Comparison of ENCODE assay signal across 18 cellular contexts in genomic region chr10:86295791-86296190, GRCh38.
DNase-seq lines count a peak whose midpoint lies in the region; ATAC-seq, FAIRE-seq and TF ChIP-seq lines count a peak whose summit lies in the region.
"Had no signal": no experiment of that assay in that cellular context is flagged by ENCODE, and none has a peak within 500 bp of the region (broad histone marks: within the 10 kb centered on the region; RNA-seq: fewer than 3 reads in every experiment).

No MANE protein-coding gene starts in this region.

- in situ Hi-C loops in HepG2 (cut with HindIII; ENCODE audit: extremely low pct_ligation_motif_present, low pct_unique_long_range_greater_than_20kb), result no loop called here

- no peaks in the 10 kb centered on the region for H3K79me2 ChIP-seq in HepG2 (ENCODE audit: insufficient read depth, low read length)

- H3K9me3 Mint-ChIP-seq in chondrocyte (ENCODE audit: low read depth) (no peaks in the 10 kb centered on the region), type B pancreatic cell (no peaks in the 10 kb centered on the region)

- POLR2A ChIA-PET in HepG2 (lab: Yijun Ruan, JAX), result no interaction called here

- no peak overlapping the region for H3K27ac Mint-ChIP-seq in chondrocyte (ENCODE audit: unreplicated experiment)
- no peak overlapping the region for H3K27ac Mint-ChIP-seq in type B pancreatic cell
- H3K27ac Mint-ChIP-seq: B cell had no signal

- DNase-seq in activated CD8-positive, alpha-beta memory T cell treated with anti-CD3 and anti-CD28 coated beads for 24 hours, result peak; percentile 9
- DNase-seq in activated CD8-positive, alpha-beta memory T cell treated with anti-CD3 and anti-CD28 coated beads, Interleukin-2, amount 50 U/mL, for 4 hours, result no peak
- peak; percentile 70 for DNase-seq in chondrocyte (ENCODE audit: low spot score)
- peak; percentile 24 for DNase-seq in mesenteric fat pad (ENCODE audit: low spot score)
- peak; percentile 40 for DNase-seq in type B pancreatic cell (ENCODE audit: extremely low spot score, unreplicated experiment)
- DNase-seq in HepG2 (ENCODE audit: low spot score), result no peak
- no peak for DNase-seq in erythroblast (lab: John Stamatoyannopoulos, UW)
- DNase-seq: DMS 273 treated with DMSO at 0.1 percent for 48 hours, DND-41, H7, NCI-H1105, NCI-H1694, NCI-H2081 treated with DMSO at 0.1 percent for 48 hours, NCI-H446 treated with DMSO at 0.1 percent for 48 hours had no signal

- ATAC-seq in GM18858 (IDR thresholded peaks at IDR 0.05; ENCODE audit: unreplicated experiment), result no peak
- no peak for ATAC-seq in HepG2
- ATAC-seq: K562, Panc1 had no signal

- H3K4me1 ChIP-seq in HepG2 (ENCODE audit: insufficient read depth, low read length), result no peaks in the 10 kb centered on the region

- no peak for TF ChIP-seq RAD21 in HepG2 (CRISPR knock-in tag; IDR thresholded peaks at IDR 0.05)

- H3K9ac ChIP-seq in HepG2 (ENCODE audit: insufficient read depth, low read depth, low read length), result no peak overlapping the region

- no peak for TF ChIP-seq CTCF in chondrocyte (IDR thresholded peaks at IDR 0.05)
- TF ChIP-seq CTCF in type B pancreatic cell (conservative IDR thresholded peaks at IDR 0.05), result no peak
- no peak for TF ChIP-seq CTCF in HepG2 (CRISPR knock-in tag; IDR thresholded peaks at IDR 0.05)

- H3K36me3 ChIP-seq in HepG2 (replicated peaks in 1 of 2; ENCODE audit: control insufficient read depth in 1 of 2, insufficient read depth in 2 of 2, low read length in 2 of 2), result no peaks in the 10 kb centered on the region

- no peaks in the 10 kb centered on the region for H3K36me3 Mint-ChIP-seq in chondrocyte (ENCODE audit: low read depth)
- no peaks in the 10 kb centered on the region for H3K36me3 Mint-ChIP-seq in type B pancreatic cell

- H4K20me1 ChIP-seq in HepG2 (ENCODE audit: insufficient read depth, low read length), result no peaks in the 10 kb centered on the region

- peaks cover 11% of the 10 kb centered on the region for H3K27me3 Mint-ChIP-seq in chondrocyte (ENCODE audit: low read depth)
- H3K27me3 Mint-ChIP-seq in type B pancreatic cell, result peaks cover 22% of the 10 kb centered on the region

- no peaks in the 10 kb centered on the region for H3K9me3 ChIP-seq in HepG2 (ENCODE audit: low read length)

- H3K4me2 ChIP-seq in HepG2 (ENCODE audit: low read depth, low read length), result no peak overlapping the region

- H3K4me3 ChIP-seq in HepG2 (replicated peaks in 1 of 3; ENCODE audit: insufficient read depth in 1 of 3, low read depth in 2 of 3, low read length in 3 of 3), result no peak overlapping the region
- H3K4me3 ChIP-seq: K562 had no signal

- no peak for FAIRE-seq in HepG2 (lab: Jason Lieb, UNC)
- FAIRE-seq: K562 had no signal

- H3K27me3 ChIP-seq in HepG2 (ENCODE audit: control insufficient read depth in 1 of 2, insufficient read depth in 2 of 2, low read length in 2 of 2), result peaks cover 1 to 21% of the 10 kb centered on the region in 2 experiments; a peak in 3 of 5 replicates

- no peak overlapping the region for H3K27ac ChIP-seq in HepG2 (ENCODE audit: extremely low read length, insufficient read depth, low read length)

- WGBS in HepG2 (ENCODE audit: low lambda C conversion rate), result 27% methylated on average over 2 of the region's 3 CpGs

- CTCF ChIA-PET in HepG2 (lab: Yijun Ruan, JAX; ENCODE audit: low intra/inter-chr PET ratio, low total read pairs), result no interaction called here

- H3K4me1 Mint-ChIP-seq in chondrocyte (ENCODE audit: low read depth) (no peaks in the 10 kb centered on the region), type B pancreatic cell (ENCODE audit: unreplicated experiment) (no peaks in the 10 kb centered on the region)
- H3K4me1 Mint-ChIP-seq: B cell had no signal

- intact Hi-C loops in HepG2 (cut with micrococcal nuclease; ENCODE audit: unreplicated experiment), result no loop called here

- TF ChIP-seq EP300 in HepG2 (IDR thresholded peaks at IDR 0.05; ENCODE audit: low read depth in 2 of 2, low read length in 2 of 2) (no peak), HepG2 (CRISPR knock-in tag; IDR thresholded peaks at IDR 0.05; ENCODE audit: borderline replicate concordance) (no peak)

- no peak overlapping the region for H2AFZ ChIP-seq in HepG2 (ENCODE audit: low read length)

- no TSS peak for BruUV-seq in HepG2 (replicated peaks; lab: Mats Ljungman, UMichigan)

- H3K4me3 Mint-ChIP-seq in chondrocyte (ENCODE audit: unreplicated experiment), result no peak overlapping the region
- no peak overlapping the region for H3K4me3 Mint-ChIP-seq in type B pancreatic cell
- H3K4me3 Mint-ChIP-seq: B cell had no signal

- TF ChIP-seq POLR2A in HepG2 (IDR thresholded peaks at IDR 0.05; ENCODE audit: insufficient read depth in 1 of 2, low read depth in 2 of 2, low read length in 2 of 2), result no peak
- TF ChIP-seq POLR2A in erythroblast (IDR thresholded peaks at IDR 0.05; ENCODE audit: low read length), result no peak

TF ChIP-seq in HepG2, 621 proteins besides CTCF, POLR2A, EP300 and RAD21 (continues in another document):
- TF ChIP-seq ZNF230 (CRISPR knock-in tag; IDR thresholded peaks at IDR 0.05) (no peak), TBP (CRISPR knock-in tag; IDR thresholded peaks at IDR 0.05) (no peak), ZNF235 (CRISPR knock-in tag; IDR thresholded peaks at IDR 0.05; ENCODE audit: borderline replicate concordance) (no peak), ZBTB46 (CRISPR knock-in tag; IDR thresholded peaks at IDR 0.05; ENCODE audit: borderline replicate concordance) (no peak), ZBTB20 (CRISPR knock-in tag; IDR thresholded peaks at IDR 0.05; ENCODE audit: borderline replicate concordance, low read depth) (no peak), SP140L (CRISPR knock-in tag; IDR thresholded peaks at IDR 0.05; ENCODE audit: borderline replicate concordance) (no peak), ZBTB25 (CRISPR knock-in tag; IDR thresholded peaks at IDR 0.05) (no peak)
- TF ChIP-seq, protein P1, sequence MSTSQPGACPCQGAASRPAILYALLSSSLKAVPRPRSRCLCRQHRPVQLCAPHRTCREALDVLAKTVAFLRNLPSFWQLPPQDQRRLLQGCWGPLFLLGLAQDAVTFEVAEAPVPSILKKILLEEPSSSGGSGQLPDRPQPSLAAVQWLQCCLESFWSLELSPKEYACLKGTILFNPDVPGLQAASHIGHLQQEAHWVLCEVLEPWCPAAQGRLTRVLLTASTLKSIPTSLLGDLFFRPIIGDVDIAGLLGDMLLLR (CRISPR knock-in tag; IDR thresholded peaks at IDR 0.05), result no peak

Comparison
In these comparisons a context has a peak if more than half of its experiments do, and no peak if none do; other contexts are left out.
1. DNase-seq: peak in activated CD8-positive, alpha-beta memory T cell treated with anti-CD3 and anti-CD28 coated beads for 24 hours (single experiment), chondrocyte (single experiment), mesenteric fat pad (single experiment) and type B pancreatic cell (single experiment); none in activated CD8-positive, alpha-beta memory T cell treated with anti-CD3 and anti-CD28 coated beads, Interleukin-2, amount 50 U/mL, for 4 hours (single experiment), HepG2 (single experiment) and erythroblast (0 of 2).